ENCODE assay signal across 9 cellular contexts in genomic region chr2:233386382-233387041, GRCh38. TPM values are rescaled to one million over a fixed set of nuclear protein-coding genes. Genes with fewer than 3 reads are reported as not detected.
DNase-seq lines count a peak whose midpoint lies in the region; ATAC-seq lines count a peak whose summit lies in the region.
"Had no signal": no experiment of that assay in that cellular context is flagged by ENCODE, and none has a peak within 500 bp of the region (broad histone marks: within the 10 kb centered on the region; RNA-seq: fewer than 3 reads in every experiment).

No MANE protein-coding gene starts in this region.

- 0 out of 2 replicates have a peak, but pooled peaks cover 6% of the 10 kb centered on the region for H3F3A ChIP-seq in GM23248 (ENCODE audit: insufficient read depth)

- H3K27ac Mint-ChIP-seq in activated T-cell treated with anti-CD3 and anti-CD28 coated beads, Interleukin-2, amount 50 U/mL, for 72 hours = peak overlapping the region; percentile 94
- H3K27ac Mint-ChIP-seq in stimulated activated effector memory CD8-positive, alpha-beta T cell treated with anti-CD3 and anti-CD28 coated beads, Interleukin-12 subunit alpha, Interleukin-12 subunit beta, amount 100 ng/mL, for 72 hours = peak overlapping the region; percentile 95

- no peaks in the 10 kb centered on the region for H3K36me3 ChIP-seq in GM23248 (ENCODE audit: low read depth)

- H3K4me2 ChIP-seq in GM23248 (ENCODE audit: unreplicated experiment) = peak overlapping the region; percentile 47
- H3K4me2 ChIP-seq: PC-9 had no signal

- no peaks in the 10 kb centered on the region for H3K27me3 ChIP-seq in GM23248 (replicated peaks; ENCODE audit: insufficient read depth)

- in situ Hi-C loops in GM23248 (cut with MboI) = no loop called here

- DNase-seq in GM23248 (peak; percentile 71), left cardiac atrium (peak; percentile 45), Kasumi-1 (lab: John Stamatoyannopoulos, UW) (no peak), SK-N-DZ (ENCODE audit: low spot score) (no peak), NCI-H748 (lab: John Stamatoyannopoulos, UW; ENCODE audit: unreplicated experiment) (no peak)
- DNase-seq in activated T-cell treated with anti-CD3 and anti-CD28 coated beads, Interleukin-2, amount 50 U/mL, for 72 hours = peak; percentile 37 to 48
- DNase-seq in stimulated activated effector memory CD8-positive, alpha-beta T cell treated with anti-CD3 and anti-CD28 coated beads, Interleukin-12 subunit alpha, Interleukin-12 subunit beta, amount 100 ng/mL, for 72 hours (ENCODE audit: low spot score in 2 of 2) = no peak

- intact Hi-C loops in left cardiac atrium (cut with DNase I) = no loop called here

- H3K4me1 ChIP-seq in GM23248 (ENCODE audit: insufficient read depth) = peaks cover 22% of the 10 kb centered on the region

- peaks cover 65% of the 10 kb centered on the region for H3K4me1 Mint-ChIP-seq in activated T-cell treated with anti-CD3 and anti-CD28 coated beads, Interleukin-2, amount 50 U/mL, for 72 hours (ENCODE audit: low read depth)
- H3K4me1 Mint-ChIP-seq in stimulated activated effector memory CD8-positive, alpha-beta T cell treated with anti-CD3 and anti-CD28 coated beads, Interleukin-12 subunit alpha, Interleukin-12 subunit beta, amount 100 ng/mL, for 72 hours = peaks cover 66% of the 10 kb centered on the region

- no peaks in the 10 kb centered on the region for H3K9me3 Mint-ChIP-seq in activated T-cell treated with anti-CD3 and anti-CD28 coated beads, Interleukin-2, amount 50 U/mL, for 72 hours
- H3K9me3 Mint-ChIP-seq in stimulated activated effector memory CD8-positive, alpha-beta T cell treated with anti-CD3 and anti-CD28 coated beads, Interleukin-12 subunit alpha, Interleukin-12 subunit beta, amount 100 ng/mL, for 72 hours = no peaks in the 10 kb centered on the region

- H4K20me1 ChIP-seq in GM23248 (ENCODE audit: insufficient read depth) = no peaks in the 10 kb centered on the region

- 22 to 24% methylated on average over 13 of the region's 13 CpGs for WGBS in GM23248 (ENCODE audit: low coverage in 1 of 2, low lambda C conversion rate in 2 of 2, missing lambda C conversion rate in 2 of 2), 2 experiments

- no peaks in the 10 kb centered on the region for H3K9me3 ChIP-seq in GM23248 (ENCODE audit: low read depth)

- H2AFZ ChIP-seq in GM23248 = no peak overlapping the region
- H2AFZ ChIP-seq: PC-9 had no signal

- H3K4me3 Mint-ChIP-seq in activated T-cell treated with anti-CD3 and anti-CD28 coated beads, Interleukin-2, amount 50 U/mL, for 72 hours = peak overlapping the region; percentile 76 to 86
- H3K4me3 Mint-ChIP-seq in stimulated activated effector memory CD8-positive, alpha-beta T cell treated with anti-CD3 and anti-CD28 coated beads, Interleukin-12 subunit alpha, Interleukin-12 subunit beta, amount 100 ng/mL, for 72 hours = peak overlapping the region; percentile 67

- no peaks in the 10 kb centered on the region for H3K27me3 Mint-ChIP-seq in activated T-cell treated with anti-CD3 and anti-CD28 coated beads, Interleukin-2, amount 50 U/mL, for 72 hours (ENCODE audit: low read depth)

- H3K79me2 ChIP-seq in GM23248 (ENCODE audit: insufficient read depth) = no peaks in the 10 kb centered on the region

- H3K4me3 ChIP-seq in GM23248 = no peak overlapping the region
- H3K4me3 ChIP-seq: PC-9 had no signal

- H3K36me3 Mint-ChIP-seq in activated T-cell treated with anti-CD3 and anti-CD28 coated beads, Interleukin-2, amount 50 U/mL, for 72 hours (ENCODE audit: insufficient read depth in 2 of 2) = peaks cover 0 to 3% of the 10 kb centered on the region in 2 donors
- peaks cover 46% of the 10 kb centered on the region for H3K36me3 Mint-ChIP-seq in stimulated activated effector memory CD8-positive, alpha-beta T cell treated with anti-CD3 and anti-CD28 coated beads, Interleukin-12 subunit alpha, Interleukin-12 subunit beta, amount 100 ng/mL, for 72 hours

- no peak overlapping the region for H3K27ac ChIP-seq in GM23248
- H3K27ac ChIP-seq: PC-9 had no signal

- no peak overlapping the region for H3K9ac ChIP-seq in GM23248

- no peaks in the 10 kb centered on the region for H3K9me2 ChIP-seq in GM23248 (ENCODE audit: insufficient read depth)

- peak; percentile 74 to 77 for ATAC-seq in activated T-cell treated with anti-CD3 and anti-CD28 coated beads, Interleukin-2, amount 50 U/mL, for 72 hours (replicated peaks in 1 of 2)
- ATAC-seq in left cardiac atrium (peak; percentile 29 to 74), HG02885 (IDR thresholded peaks at IDR 0.05; ENCODE audit: poor library complexity, unreplicated experiment) (no peak)
- peak; percentile 70 for ATAC-seq in stimulated activated effector memory CD8-positive, alpha-beta T cell treated with anti-CD3 and anti-CD28 coated beads, Interleukin-12 subunit alpha, Interleukin-12 subunit beta, amount 100 ng/mL, for 72 hours

RNA-seq across cellular contexts. Expression of gene DGKD, which starts 32.2 kb away (rescaled TPM):
- 4.0 and 5.1 TPM in 2 replicates for total RNA-seq in GM23248 (2014; rRNA removed; shearing (Covaris generic))
- 2.7 and 3.9 TPM in 2 replicates for polyA plus RNA-seq in GM23248 (2016; fragmentation: Nextera tagmentation; extraction: Ambion mirVana)
- 10 to 100 TPM; 78.0 to 94.4 TPM for total RNA-seq in activated T-cell treated with anti-CD3 and anti-CD28 coated beads, Interleukin-2, amount 50 U/mL, for 72 hours
- 10 to 100 TPM; 31.9 to 64.9 TPM for total RNA-seq in left cardiac atrium
- 15.9 and 21.3 TPM in 2 replicates for polyA plus RNA-seq in SK-N-DZ (2014; cell fraction: cytosol; rRNA removed)
- 45.7 and 52.6 TPM in 2 replicates for polyA plus RNA-seq in SK-N-DZ (2014; cell fraction: nucleus; rRNA removed)

Comparison
In these comparisons a context has a peak if more than half of its experiments do, and no peak if none do; other contexts are left out.
1. DNase-seq: peak in GM23248 (single experiment), activated T-cell treated with anti-CD3 and anti-CD28 coated beads, Interleukin-2, amount 50 U/mL, for 72 hours (2 of 2) and left cardiac atrium (single experiment); none in stimulated activated effector memory CD8-positive, alpha-beta T cell treated with anti-CD3 and anti-CD28 coated beads, Interleukin-12 subunit alpha, Interleukin-12 subunit beta, amount 100 ng/mL, for 72 hours (0 of 2), Kasumi-1 (0 of 2), SK-N-DZ (single experiment) and NCI-H748 (single experiment).